18 cellular contexts compared by ENCODE assay signal in genomic region chr3:25386686-25387271, GRCh38. TPM values are rescaled to one million over a fixed set of nuclear protein-coding genes. Genes with fewer than 3 reads are reported as not detected.
DNase-seq lines count a peak whose midpoint lies in the region; ATAC-seq and TF ChIP-seq lines count a peak whose summit lies in the region.
"Had no signal": no experiment of that assay in that cellular context is flagged by ENCODE, and none has a peak within 500 bp of the region (broad histone marks: within the 10 kb centered on the region; RNA-seq: fewer than 3 reads in every experiment).

No MANE protein-coding gene starts in this region.

- ATAC-seq in GM21390 (IDR thresholded peaks at IDR 0.05; ENCODE audit: unreplicated experiment) = no peak
- ATAC-seq: Panc1 had no signal

- intact Hi-C loops in thyroid gland (cut with DNase I) = no loop called here

- no peaks in the 10 kb centered on the region for H3K36me3 ChIP-seq in thyroid gland
- no peaks in the 10 kb centered on the region for H3K36me3 ChIP-seq in suprapubic skin

- TF ChIP-seq CTCF in HFF-Myc (IDR thresholded peaks at IDR 0.05; ENCODE audit: low read depth, low read length, missing control alignments) (no peak), thyroid gland (IDR thresholded peaks at IDR 0.05) (no peak), suprapubic skin (IDR thresholded peaks at IDR 0.05) (no peak)

- DNase-seq in AG20443 (ENCODE audit: low spot score) (peak; percentile 14), HFF-Myc (ENCODE audit: extremely low read depth, low read depth) (peak; percentile 20), fibroblast of the conjunctiva (ENCODE audit: low read depth) (peak; percentile 8), thyroid gland (no peak), suprapubic skin (ENCODE audit: low spot score in 2 of 2) (no peak), NCI-H1694 treated with DMSO at 0.1 percent for 48 hours (lab: John Stamatoyannopoulos, UW) (no peak)
- DNase-seq: ACHN, C1 segment of cervical spinal cord, DMS 273 treated with DMSO at 0.1 percent for 48 hours, GF-D8, NCI-H1048, NCI-H146, NCI-H2081 treated with DMSO at 0.1 percent for 48 hours, NCI-H510A treated with DMSO at 0.1 percent for 48 hours had no signal

- H3K27me3 ChIP-seq in thyroid gland (no peaks in the 10 kb centered on the region), suprapubic skin (no peaks in the 10 kb centered on the region)

- TF ChIP-seq POLR2A in thyroid gland (IDR thresholded peaks at IDR 0.05) = no peak
- TF ChIP-seq POLR2A in suprapubic skin (IDR thresholded peaks at IDR 0.05) = no peak

- H3K27ac ChIP-seq in thyroid gland (peak overlapping the region; percentile 51 to 83 (median 62)), suprapubic skin (no peak overlapping the region)
- H3K27ac ChIP-seq: SK-N-MC had no signal

- H3K4me3 ChIP-seq in HFF-Myc (replicated peaks; ENCODE audit: low read depth, low read length) (no peak overlapping the region), thyroid gland (replicated peaks in 1 of 3) (no peak overlapping the region), suprapubic skin (no peak overlapping the region)
- H3K4me3 ChIP-seq: SK-N-MC had no signal

- WGBS in thyroid gland, 2 donors = 82 to 89% methylated on average over 4 of the region's 4 CpGs
- 77% methylated on average over 4 of the region's 4 CpGs for WGBS in suprapubic skin

- peaks cover 18 to 21% of the 10 kb centered on the region in 2 donors for H3K4me1 ChIP-seq in thyroid gland
- H3K4me1 ChIP-seq in suprapubic skin = no peaks in the 10 kb centered on the region

- H3K9me3 ChIP-seq in thyroid gland = no peaks in the 10 kb centered on the region
- H3K9me3 ChIP-seq in suprapubic skin = no peaks in the 10 kb centered on the region

- no peak for TF ChIP-seq EP300 in suprapubic skin (IDR thresholded peaks at IDR 0.05)

RNA-seq across cellular contexts. Expression of gene RARB, which starts 41.3 kb away (rescaled TPM):
- 10 to 100 TPM; 13.6 to 31.5 (median 20.5) TPM for total RNA-seq in thyroid gland
- 1 to 10 TPM; 1.3 to 3.9 (median 1.5) TPM for total RNA-seq in suprapubic skin
- total RNA-seq: MCF 10A had no signal

Comparison
In these comparisons a context has a peak if more than half of its experiments do, and no peak if none do; other contexts are left out.
1. DNase-seq: peak in AG20443 (single experiment), HFF-Myc (single experiment) and fibroblast of the conjunctiva (single experiment); none in thyroid gland (0 of 2), suprapubic skin (0 of 2) and NCI-H1694 treated with DMSO at 0.1 percent for 48 hours (single experiment).